Comparison of ENCODE assay signal across 1 cellular context in the genomic region with DNA sequence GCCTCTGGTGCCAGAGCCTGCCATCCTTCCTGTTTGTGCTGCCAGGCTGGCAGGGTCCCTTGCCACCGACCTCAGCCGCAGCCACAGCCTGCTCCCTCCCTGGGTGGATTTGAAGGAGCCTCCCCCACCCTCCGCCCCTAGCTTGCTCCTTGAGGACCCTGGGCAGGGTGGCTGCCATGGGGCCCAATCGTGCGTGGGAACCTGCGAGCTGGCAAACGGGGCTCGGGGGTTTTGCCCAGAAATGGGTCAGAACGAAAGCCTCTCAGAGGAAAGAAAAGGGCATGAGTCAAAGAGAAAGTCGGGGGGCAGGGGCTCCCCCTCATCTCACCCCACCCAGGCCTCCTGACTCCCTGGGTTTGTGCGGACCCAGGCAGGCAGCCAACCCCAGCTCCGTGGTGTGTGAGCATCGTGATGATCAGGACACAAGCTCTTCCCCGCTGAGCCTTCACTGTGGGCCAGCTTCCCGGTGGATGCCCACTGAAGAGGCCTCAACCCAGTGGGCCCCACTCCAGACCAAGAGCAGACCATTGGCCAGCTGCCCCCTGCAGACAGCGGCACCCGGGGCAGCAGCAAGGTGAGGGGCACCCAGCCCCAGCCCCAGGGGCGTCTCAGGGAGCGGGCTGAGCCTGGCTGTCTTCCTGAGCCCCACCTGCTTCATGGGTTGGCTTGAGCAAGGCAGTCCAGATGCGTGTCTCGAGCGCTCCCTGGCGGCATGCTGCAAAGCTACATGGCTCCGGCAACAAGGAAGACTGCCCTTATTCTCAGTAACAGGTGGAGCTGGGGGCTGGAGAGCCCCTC.
TF ChIP-seq lines count a peak whose summit lies in the region.

No MANE protein-coding gene starts in this region.

TF ChIP-seq in GM23338, 12 proteins besides CTCF, POLR2A, EP300 and RAD21 (continued from another document):
- TF ChIP-seq, protein P1, sequence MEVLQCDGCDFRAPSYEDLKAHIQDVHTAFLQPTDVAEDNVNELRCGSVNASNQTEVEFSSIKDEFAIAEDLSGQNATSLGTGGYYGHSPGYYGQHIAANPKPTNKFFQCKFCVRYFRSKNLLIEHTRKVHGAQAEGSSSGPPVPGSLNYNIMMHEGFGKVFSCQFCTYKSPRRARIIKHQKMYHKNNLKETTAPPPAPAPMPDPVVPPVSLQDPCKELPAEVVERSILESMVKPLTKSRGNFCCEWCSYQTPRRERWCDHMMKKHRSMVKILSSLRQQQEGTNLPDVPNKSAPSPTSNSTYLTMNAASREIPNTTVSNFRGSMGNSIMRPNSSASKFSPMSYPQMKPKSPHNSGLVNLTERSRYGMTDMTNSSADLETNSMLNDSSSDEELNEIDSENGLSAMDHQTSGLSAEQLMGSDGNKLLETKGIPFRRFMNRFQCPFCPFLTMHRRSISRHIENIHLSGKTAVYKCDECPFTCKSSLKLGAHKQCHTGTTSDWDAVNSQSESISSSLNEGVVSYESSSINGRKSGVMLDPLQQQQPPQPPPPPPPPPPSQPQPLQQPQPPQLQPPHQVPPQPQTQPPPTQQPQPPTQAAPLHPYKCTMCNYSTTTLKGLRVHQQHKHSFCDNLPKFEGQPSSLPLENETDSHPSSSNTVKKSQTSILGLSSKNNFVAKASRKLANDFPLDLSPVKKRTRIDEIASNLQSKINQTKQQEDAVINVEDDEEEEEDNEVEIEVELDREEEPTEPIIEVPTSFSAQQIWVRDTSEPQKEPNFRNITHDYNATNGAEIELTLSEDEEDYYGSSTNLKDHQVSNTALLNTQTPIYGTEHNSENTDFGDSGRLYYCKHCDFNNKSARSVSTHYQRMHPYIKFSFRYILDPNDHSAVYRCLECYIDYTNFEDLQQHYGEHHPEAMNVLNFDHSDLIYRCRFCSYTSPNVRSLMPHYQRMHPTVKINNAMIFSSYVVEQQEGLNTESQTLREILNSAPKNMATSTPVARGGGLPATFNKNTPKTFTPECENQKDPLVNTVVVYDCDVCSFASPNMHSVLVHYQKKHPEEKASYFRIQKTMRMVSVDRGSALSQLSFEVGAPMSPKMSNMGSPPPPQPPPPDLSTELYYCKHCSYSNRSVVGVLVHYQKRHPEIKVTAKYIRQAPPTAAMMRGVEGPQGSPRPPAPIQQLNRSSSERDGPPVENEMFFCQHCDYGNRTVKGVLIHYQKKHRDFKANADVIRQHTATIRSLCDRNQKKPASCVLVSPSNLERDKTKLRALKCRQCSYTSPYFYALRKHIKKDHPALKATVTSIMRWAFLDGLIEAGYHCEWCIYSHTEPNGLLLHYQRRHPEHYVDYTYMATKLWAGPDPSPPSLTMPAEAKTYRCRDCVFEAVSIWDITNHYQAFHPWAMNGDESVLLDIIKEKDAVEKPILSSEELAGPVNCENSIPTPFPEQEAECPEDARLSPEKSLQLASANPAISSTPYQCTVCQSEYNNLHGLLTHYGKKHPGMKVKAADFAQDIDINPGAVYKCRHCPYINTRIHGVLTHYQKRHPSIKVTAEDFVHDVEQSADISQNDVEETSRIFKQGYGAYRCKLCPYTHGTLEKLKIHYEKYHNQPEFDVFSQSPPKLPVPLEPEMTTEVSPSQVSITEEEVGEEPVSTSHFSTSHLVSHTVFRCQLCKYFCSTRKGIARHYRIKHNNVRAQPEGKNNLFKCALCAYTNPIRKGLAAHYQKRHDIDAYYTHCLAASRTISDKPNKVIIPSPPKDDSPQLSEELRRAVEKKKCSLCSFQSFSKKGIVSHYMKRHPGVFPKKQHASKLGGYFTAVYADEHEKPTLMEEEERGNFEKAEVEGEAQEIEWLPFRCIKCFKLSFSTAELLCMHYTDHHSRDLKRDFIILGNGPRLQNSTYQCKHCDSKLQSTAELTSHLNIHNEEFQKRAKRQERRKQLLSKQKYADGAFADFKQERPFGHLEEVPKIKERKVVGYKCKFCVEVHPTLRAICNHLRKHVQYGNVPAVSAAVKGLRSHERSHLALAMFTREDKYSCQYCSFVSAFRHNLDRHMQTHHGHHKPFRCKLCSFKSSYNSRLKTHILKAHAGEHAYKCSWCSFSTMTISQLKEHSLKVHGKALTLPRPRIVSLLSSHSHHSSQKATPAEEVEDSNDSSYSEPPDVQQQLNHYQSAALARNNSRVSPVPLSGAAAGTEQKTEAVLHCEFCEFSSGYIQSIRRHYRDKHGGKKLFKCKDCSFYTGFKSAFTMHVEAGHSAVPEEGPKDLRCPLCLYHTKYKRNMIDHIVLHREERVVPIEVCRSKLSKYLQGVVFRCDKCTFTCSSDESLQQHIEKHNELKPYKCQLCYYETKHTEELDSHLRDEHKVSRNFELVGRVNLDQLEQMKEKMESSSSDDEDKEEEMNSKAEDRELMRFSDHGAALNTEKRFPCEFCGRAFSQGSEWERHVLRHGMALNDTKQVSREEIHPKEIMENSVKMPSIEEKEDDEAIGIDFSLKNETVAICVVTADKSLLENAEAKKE (CRISPR knock-in tag; IDR thresholded peaks at IDR 0.05): no peak
- TF ChIP-seq POLR2AphosphoS5 (IDR thresholded peaks at IDR 0.05; ENCODE audit: low read depth) (no peak), ZNF114 (CRISPR knock-in tag; IDR thresholded peaks at IDR 0.05) (no peak)
- TF ChIP-seq, protein P2, sequence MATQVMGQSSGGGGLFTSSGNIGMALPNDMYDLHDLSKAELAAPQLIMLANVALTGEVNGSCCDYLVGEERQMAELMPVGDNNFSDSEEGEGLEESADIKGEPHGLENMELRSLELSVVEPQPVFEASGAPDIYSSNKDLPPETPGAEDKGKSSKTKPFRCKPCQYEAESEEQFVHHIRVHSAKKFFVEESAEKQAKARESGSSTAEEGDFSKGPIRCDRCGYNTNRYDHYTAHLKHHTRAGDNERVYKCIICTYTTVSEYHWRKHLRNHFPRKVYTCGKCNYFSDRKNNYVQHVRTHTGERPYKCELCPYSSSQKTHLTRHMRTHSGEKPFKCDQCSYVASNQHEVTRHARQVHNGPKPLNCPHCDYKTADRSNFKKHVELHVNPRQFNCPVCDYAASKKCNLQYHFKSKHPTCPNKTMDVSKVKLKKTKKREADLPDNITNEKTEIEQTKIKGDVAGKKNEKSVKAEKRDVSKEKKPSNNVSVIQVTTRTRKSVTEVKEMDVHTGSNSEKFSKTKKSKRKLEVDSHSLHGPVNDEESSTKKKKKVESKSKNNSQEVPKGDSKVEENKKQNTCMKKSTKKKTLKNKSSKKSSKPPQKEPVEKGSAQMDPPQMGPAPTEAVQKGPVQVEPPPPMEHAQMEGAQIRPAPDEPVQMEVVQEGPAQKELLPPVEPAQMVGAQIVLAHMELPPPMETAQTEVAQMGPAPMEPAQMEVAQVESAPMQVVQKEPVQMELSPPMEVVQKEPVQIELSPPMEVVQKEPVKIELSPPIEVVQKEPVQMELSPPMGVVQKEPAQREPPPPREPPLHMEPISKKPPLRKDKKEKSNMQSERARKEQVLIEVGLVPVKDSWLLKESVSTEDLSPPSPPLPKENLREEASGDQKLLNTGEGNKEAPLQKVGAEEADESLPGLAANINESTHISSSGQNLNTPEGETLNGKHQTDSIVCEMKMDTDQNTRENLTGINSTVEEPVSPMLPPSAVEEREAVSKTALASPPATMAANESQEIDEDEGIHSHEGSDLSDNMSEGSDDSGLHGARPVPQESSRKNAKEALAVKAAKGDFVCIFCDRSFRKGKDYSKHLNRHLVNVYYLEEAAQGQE (IDR thresholded peaks at IDR 0.05; ENCODE audit: unreplicated experiment): no peak
